Comparison of ENCODE assay signal across 11 cellular contexts in genomic region chr3:16300282-16300681, GRCh38. TPM values are rescaled to one million over a fixed set of nuclear protein-coding genes. Genes with fewer than 3 reads are reported as not detected.
DNase-seq lines count a peak whose midpoint lies in the region; ATAC-seq, FAIRE-seq and TF ChIP-seq lines count a peak whose summit lies in the region.
"Had no signal": no experiment of that assay in that cellular context is flagged by ENCODE, and none has a peak within 500 bp of the region (broad histone marks: within the 10 kb centered on the region; RNA-seq: fewer than 3 reads in every experiment).

No MANE protein-coding gene starts in this region.

- H3K36me3 ChIP-seq in DND-41 (ENCODE audit: insufficient read depth, low read length) (peaks cover 56% of the 10 kb centered on the region), mucosa of descending colon (ENCODE audit: low read depth) (no peaks in the 10 kb centered on the region), A673 (ENCODE audit: insufficient read depth, low read length, poor library complexity, severe bottlenecking) (peaks cover 22% of the 10 kb centered on the region), neural progenitor cell (peaks cover 21% of the 10 kb centered on the region)

- no TSS peak for BruUV-seq in A673 (replicated peaks; lab: Mats Ljungman, UMichigan)

- peak; percentile 63 for FAIRE-seq in RCC 7860 (lab: Jason Lieb, UNC)
- FAIRE-seq: frontal cortex had no signal

- intact Hi-C loops in mucosa of descending colon (cut with DNase I, micrococcal nuclease): no loop called here
- intact Hi-C loops in A673 (cut with micrococcal nuclease; ENCODE audit: unreplicated experiment): no loop called here

- no peak overlapping the region; the same call in 1 of the 2 replicates for H2AFZ ChIP-seq in DND-41 (ENCODE audit: low read depth, low read length)
- H2AFZ ChIP-seq in neural progenitor cell (replicated peaks): no peak overlapping the region

- DNase-seq in DND-41 (no peak), RCC 7860 (ENCODE audit: low spot score) (peak; percentile 59), mucosa of descending colon (no peak), A673 (ENCODE audit: low spot score) (no peak), KBM-7 (no peak), NCI-H2107 treated with DMSO at 0.1 percent for 48 hours (lab: John Stamatoyannopoulos, UW; ENCODE audit: unreplicated experiment) (no peak), neural progenitor cell (ENCODE audit: low spot score) (no peak)
- DNase-seq: activated CD4-positive, CD25-positive, alpha-beta regulatory T cell had no signal

- TF ChIP-seq CTCF in DND-41 (IDR thresholded peaks at IDR 0.05; ENCODE audit: borderline replicate concordance, extremely low read depth, low read length, poor library complexity, severe bottlenecking) (no peak), mucosa of descending colon (IDR thresholded peaks at IDR 0.05) (no peak), A673 (conservative IDR thresholded peaks at IDR 0.05; ENCODE audit: low read depth, low read length) (no peak), neural progenitor cell (IDR thresholded peaks at IDR 0.05) (no peak)

- peaks cover 50% of the 10 kb centered on the region for H3K36me3 Mint-ChIP-seq in neural progenitor cell

- peak overlapping the region; percentile 57 for H3K4me2 ChIP-seq in DND-41 (ENCODE audit: insufficient read depth, low read length)
- H3K4me2 ChIP-seq in neural progenitor cell: no peak overlapping the region

- H3K27ac ChIP-seq in DND-41 (ENCODE audit: low read length): peak overlapping the region; percentile 95
- H3K27ac ChIP-seq in A673 (ENCODE audit: low read depth, low read length, poor library complexity, severe bottlenecking): no peak overlapping the region
- no peak overlapping the region for H3K27ac ChIP-seq in neural progenitor cell

- POLR2A ChIA-PET in A673 (lab: Charles Lee; ENCODE audit: low non-redundant PET): no interaction called here

- H4K20me1 ChIP-seq in DND-41 (ENCODE audit: insufficient read depth, low read length) (no peaks in the 10 kb centered on the region), neural progenitor cell (ENCODE audit: low read depth) (no peaks in the 10 kb centered on the region)

- ATAC-seq in DND-41 (ENCODE audit: insufficient read depth, low read depth) (0 out of 3 replicates have a peak, but pooled peaks have one; percentile 15), GM21529 (IDR thresholded peaks at IDR 0.05; ENCODE audit: unreplicated experiment) (peak; percentile 44), mucosa of descending colon (peak; percentile 52)

- no peak overlapping the region for H3K4me3 Mint-ChIP-seq in neural progenitor cell

- H3K4me3 ChIP-seq in DND-41 (ENCODE audit: low read depth in 1 of 2, low read length in 2 of 2) (peak overlapping the region in 1 of 2 experiments; percentile 17; a peak in 1 of 4 replicates), mucosa of descending colon (no peak overlapping the region), A673 (ENCODE audit: low read depth, low read length, poor library complexity, severe bottlenecking) (no peak overlapping the region), neural progenitor cell (no peak overlapping the region)
- H3K4me3 ChIP-seq: tibial nerve had no signal

- H3K9me3 ChIP-seq in DND-41 (ENCODE audit: insufficient read depth, low read length, severe bottlenecking) (peaks cover 4% of the 10 kb centered on the region), mucosa of descending colon (no peaks in the 10 kb centered on the region), A673 (ENCODE audit: low read depth, low read length, poor library complexity, severe bottlenecking) (no peaks in the 10 kb centered on the region), neural progenitor cell (ENCODE audit: low read depth) (no peaks in the 10 kb centered on the region)
- H3K9me3 ChIP-seq: tibial nerve had no signal

- H3K9me3 Mint-ChIP-seq in neural progenitor cell: peaks cover 3% of the 10 kb centered on the region

- peaks cover 32% of the 10 kb centered on the region for H3F3A ChIP-seq in neural progenitor cell (ENCODE audit: low read depth)

- H3K9ac ChIP-seq in DND-41 (ENCODE audit: low read depth, low read length): peak overlapping the region; percentile 61
- H3K9ac ChIP-seq in neural progenitor cell: no peak overlapping the region

- H3K4me1 ChIP-seq in DND-41 (ENCODE audit: insufficient read depth, low read length) (peaks cover 76% of the 10 kb centered on the region), mucosa of descending colon (ENCODE audit: low read depth) (peaks cover 4% of the 10 kb centered on the region), A673 (ENCODE audit: insufficient read depth, low read length, poor library complexity, severe bottlenecking) (no peaks in the 10 kb centered on the region), neural progenitor cell (peaks cover 35% of the 10 kb centered on the region)

- CTCF ChIA-PET in A673 (lab: Charles Lee): no interaction called here

- no peaks in the 10 kb centered on the region for H3K27me3 Mint-ChIP-seq in neural progenitor cell (ENCODE audit: insufficient read depth, low read depth)

- peaks cover 12% of the 10 kb centered on the region for H3K4me1 Mint-ChIP-seq in neural progenitor cell

- H3K79me2 ChIP-seq in DND-41 (ENCODE audit: insufficient read depth, low read length) (peaks cover 37% of the 10 kb centered on the region), neural progenitor cell (ENCODE audit: low read depth) (no peaks in the 10 kb centered on the region)

- no peaks in the 10 kb centered on the region for H3K27me3 ChIP-seq in DND-41 (ENCODE audit: insufficient read depth, low read length, poor library complexity)
- H3K27me3 ChIP-seq in A673 (replicated peaks; ENCODE audit: insufficient read depth, low read depth, low read length, poor library complexity): no peaks in the 10 kb centered on the region
- no peaks in the 10 kb centered on the region for H3K27me3 ChIP-seq in neural progenitor cell
- H3K27me3 ChIP-seq: tibial nerve had no signal

- in situ Hi-C loops in KBM-7 (cut with MboI; ENCODE audit: low pct_unique_long_range_greater_than_20kb, low sequenced_read_pairs): no loop called here

- no peak overlapping the region for H3K27ac Mint-ChIP-seq in neural progenitor cell

RNA-seq across cellular contexts. Expression of gene OXNAD1, which starts 35.3 kb away (rescaled TPM):
- total RNA-seq in mucosa of descending colon: 10 to 100 TPM; 21.5 to 35.2 (median 28.4) TPM
- 19.8 and 21.5 TPM in 2 replicates for total RNA-seq in A673 (2021)
- 18.1 and 28.7 TPM in 2 replicates for total RNA-seq in neural progenitor cell (ENCODE audit: low replicate concordance)

RNA-seq across cellular contexts. Expression of gene DPH3, which starts 35.5 kb away (rescaled TPM):
- total RNA-seq in mucosa of descending colon (10 to 100 TPM; 20.0 to 26.4 (median 21.0) TPM), A673 (2021) (24.0 and 26.4 TPM in 2 replicates), neural progenitor cell (ENCODE audit: low replicate concordance) (23.0 and 31.2 TPM in 2 replicates)
